ENCODE assay signal across 15 cellular contexts in genomic region chr4:142378179-142378578, GRCh38.
DNase-seq lines count a peak whose midpoint lies in the region; ATAC-seq, FAIRE-seq and TF ChIP-seq lines count a peak whose summit lies in the region.
"Had no signal": no experiment of that assay in that cellular context is flagged by ENCODE, and none has a peak within 500 bp of the region (broad histone marks: within the 10 kb centered on the region; RNA-seq: fewer than 3 reads in every experiment).

No MANE protein-coding gene starts in this region.

- no peaks in the 10 kb centered on the region for H3K27me3 ChIP-seq in CD4-positive, CD25-positive, alpha-beta regulatory T cell (ENCODE audit: control insufficient read depth, insufficient read depth, low read length)
- H3K27me3 ChIP-seq in foreskin keratinocyte: no peaks in the 10 kb centered on the region
- H3K27me3 ChIP-seq in gastrocnemius medialis: no peaks in the 10 kb centered on the region
- H3K27me3 ChIP-seq: tibial artery had no signal

- peaks cover 34% of the 10 kb centered on the region for H3K4me1 ChIP-seq in A549
- peaks cover 60% of the 10 kb centered on the region for H3K4me1 ChIP-seq in CD4-positive, CD25-positive, alpha-beta regulatory T cell (ENCODE audit: control insufficient read depth, insufficient read depth, low read length, poor library complexity, severe bottlenecking)
- peaks cover 55% of the 10 kb centered on the region for H3K4me1 ChIP-seq in foreskin keratinocyte
- peaks cover 8 to 32% of the 10 kb centered on the region in 2 donors for H3K4me1 ChIP-seq in gastrocnemius medialis

- H3K9me3 Mint-ChIP-seq in CD4-positive, CD25-positive, alpha-beta regulatory T cell: no peaks in the 10 kb centered on the region
- no peaks in the 10 kb centered on the region for H3K9me3 Mint-ChIP-seq in activated CD8-positive, alpha-beta T cell treated with anti-CD3 and anti-CD28 coated beads, Interleukin-2, amount 10 ng/mL, durations not matched to agents 7 days and 5 days (ENCODE audit: insufficient read depth)

- H3K9me3 ChIP-seq in A549: no peaks in the 10 kb centered on the region
- H3K9me3 ChIP-seq in CD4-positive, CD25-positive, alpha-beta regulatory T cell (ENCODE audit: control insufficient read depth in 2 of 2, low read length in 2 of 2): no peaks in the 10 kb centered on the region
- no peaks in the 10 kb centered on the region for H3K9me3 ChIP-seq in gastrocnemius medialis
- H3K9me3 ChIP-seq: tibial artery had no signal

- FAIRE-seq in A549 (lab: Jason Lieb, UNC): no peak
- FAIRE-seq: GM12891 had no signal

- WGBS in A549 (ENCODE audit: missing lambda C conversion rate): 95% methylated on average over 2 of the region's 2 CpGs

- no peaks in the 10 kb centered on the region for H3K27me3 Mint-ChIP-seq in CD4-positive, CD25-positive, alpha-beta regulatory T cell
- no peaks in the 10 kb centered on the region for H3K27me3 Mint-ChIP-seq in activated CD8-positive, alpha-beta T cell treated with anti-CD3 and anti-CD28 coated beads, Interleukin-2, amount 10 ng/mL, durations not matched to agents 7 days and 5 days (ENCODE audit: low read depth)

- peaks cover 48 to 80% (median 52%) of the 10 kb centered on the region in 4 donors for H3K4me1 Mint-ChIP-seq in CD4-positive, CD25-positive, alpha-beta regulatory T cell
- peaks cover 29% of the 10 kb centered on the region for H3K4me1 Mint-ChIP-seq in activated CD8-positive, alpha-beta T cell treated with anti-CD3 and anti-CD28 coated beads, Interleukin-2, amount 10 ng/mL, durations not matched to agents 7 days and 5 days (ENCODE audit: low read depth)

- H3K36me3 Mint-ChIP-seq in CD4-positive, CD25-positive, alpha-beta regulatory T cell: no peaks in the 10 kb centered on the region
- peaks cover 15% of the 10 kb centered on the region for H3K36me3 Mint-ChIP-seq in activated CD8-positive, alpha-beta T cell treated with anti-CD3 and anti-CD28 coated beads, Interleukin-2, amount 10 ng/mL, durations not matched to agents 7 days and 5 days (ENCODE audit: low read depth)

- TF ChIP-seq EP300 in A549 (IDR thresholded peaks at IDR 0.05): no peak

- TF ChIP-seq CTCF in A549 (IDR thresholded peaks at IDR 0.05) (no peak), foreskin keratinocyte (conservative IDR thresholded peaks at IDR 0.05) (no peak), gastrocnemius medialis (IDR thresholded peaks at IDR 0.05 in 4 of 5, conservative IDR thresholded peaks at IDR 0.05 in 1 of 5) (no peak)

- H3K27ac Mint-ChIP-seq in CD4-positive, CD25-positive, alpha-beta regulatory T cell: peak overlapping the region; percentile 75 to 96 (median 80)
- H3K27ac Mint-ChIP-seq in activated CD8-positive, alpha-beta T cell treated with anti-CD3 and anti-CD28 coated beads, Interleukin-2, amount 10 ng/mL, durations not matched to agents 7 days and 5 days: peak overlapping the region; percentile 60

- ATAC-seq in A549 (no peak), foreskin keratinocyte (no peak), gastrocnemius medialis (no peak)
- ATAC-seq in CD4-positive, CD25-positive, alpha-beta regulatory T cell (ENCODE audit: low read depth in 2 of 2): no peak
- peak; percentile 31 for ATAC-seq in activated CD8-positive, alpha-beta T cell treated with anti-CD3 and anti-CD28 coated beads, Interleukin-2, amount 10 ng/mL, durations not matched to agents 7 days and 5 days

- in situ Hi-C loops in gastrocnemius medialis (cut with MboI; ENCODE audit: low sequenced_read_pairs in 4 of 4): no loop called here

- H3K27ac ChIP-seq in A549 (peak overlapping the region; percentile 20 to 78; a peak in 2 of 6 replicates), foreskin keratinocyte (peak overlapping the region; percentile 55), gastrocnemius medialis (peak overlapping the region in 1 of 4 donors; percentile 14)
- H3K27ac ChIP-seq in CD4-positive, CD25-positive, alpha-beta regulatory T cell (ENCODE audit: insufficient read depth, low read length, poor library complexity, severe bottlenecking): peak overlapping the region; percentile 69

- H3K4me3 ChIP-seq in A549 (no peak overlapping the region), gastrocnemius medialis (no peak overlapping the region)
- H3K4me3 ChIP-seq in CD4-positive, CD25-positive, alpha-beta regulatory T cell (ENCODE audit: low read depth, low read length): peak overlapping the region; percentile 73
- H3K4me3 ChIP-seq: tibial artery had no signal

- peak overlapping the region; percentile 7 to 80 (median 41) for H3K4me3 Mint-ChIP-seq in CD4-positive, CD25-positive, alpha-beta regulatory T cell
- H3K4me3 Mint-ChIP-seq in activated CD8-positive, alpha-beta T cell treated with anti-CD3 and anti-CD28 coated beads, Interleukin-2, amount 10 ng/mL, durations not matched to agents 7 days and 5 days: no peak overlapping the region

- POLR2A ChIA-PET in A549 (lab: Yijun Ruan, JAX): no interaction called here
- POLR2A ChIA-PET in activated CD8-positive, alpha-beta T cell treated with anti-CD3 and anti-CD28 coated beads, Interleukin-2, amount 10 ng/mL, durations not matched to agents 7 days and 5 days (lab: Charles Lee): interaction anchor here (2.1 kb wide), 1 partner anchor 28 kb away, joined by 6 read pairs; no protein-coding TSS in a partner anchor

- no peak for TF ChIP-seq RAD21 in A549 (conservative IDR thresholded peaks at IDR 0.05 in 1 of 2, IDR thresholded peaks at IDR 0.05 in 1 of 2)

- TF ChIP-seq POLR2A in A549 (IDR thresholded peaks at IDR 0.05; ENCODE audit: low read length) (no peak), gastrocnemius medialis (IDR thresholded peaks at IDR 0.05) (no peak)

- DNase-seq in A549 (ENCODE audit: low read depth in 1 of 2, low spot score in 1 of 2): no peak
- no peak for DNase-seq in CD4-positive, CD25-positive, alpha-beta regulatory T cell
- no peak for DNase-seq in activated CD8-positive, alpha-beta T cell treated with anti-CD3 and anti-CD28 coated beads, Interleukin-2, amount 10 ng/mL, durations not matched to agents 7 days and 5 days
- DNase-seq in foreskin keratinocyte: no peak
- no peak for DNase-seq in NCI-H1694 (lab: John Stamatoyannopoulos, UW)
- DNase-seq in COLO829 (ENCODE audit: low spot score): no peak
- DNase-seq in gastrocnemius medialis: no peak
- DNase-seq: C1 segment of cervical spinal cord, cerebellar nuclear complex, EL, Kasumi-1, NCI-H1417 treated with DMSO at 0.1 percent for 48 hours, NCI-H446 treated with DMSO at 0.1 percent for 48 hours, tibial artery had no signal

- no peak overlapping the region for H3K4me2 ChIP-seq in A549

- H3K36me3 ChIP-seq in CD4-positive, CD25-positive, alpha-beta regulatory T cell (ENCODE audit: control insufficient read depth, insufficient read depth, low read length): peaks cover 4% of the 10 kb centered on the region
- no peaks in the 10 kb centered on the region for H3K36me3 ChIP-seq in gastrocnemius medialis
- H3K36me3 ChIP-seq: tibial artery had no signal

- CTCF ChIA-PET in A549 (lab: Yijun Ruan, JAX): no interaction called here
- CTCF ChIA-PET in activated CD8-positive, alpha-beta T cell treated with anti-CD3 and anti-CD28 coated beads, Interleukin-2, amount 10 ng/mL, durations not matched to agents 7 days and 5 days (lab: Charles Lee): interaction anchor here (0.9 to 3.5 kb wide), 12 partner anchors 10 to 36 kb away, joined by 3 to 18 read pairs (median 7); no protein-coding TSS in a partner anchor

- intact Hi-C loops in gastrocnemius medialis (cut with DNase I; ENCODE audit: low total_unique reads): loop anchor here (5.0 kb wide), 1 partner anchor 34 kb away; no protein-coding TSS in a partner anchor

TF ChIP-seq in A549, 52 proteins besides CTCF, POLR2A, EP300 and RAD21:
- TF ChIP-seq MYC (IDR thresholded peaks at IDR 0.05; ENCODE audit: borderline replicate concordance, low read length) (no peak), CBX8 (IDR thresholded peaks at IDR 0.05) (no peak), ZSCAN20 (CRISPR knock-in tag; IDR thresholded peaks at IDR 0.05) (no peak), EHMT2 (IDR thresholded peaks at IDR 0.05; ENCODE audit: low read depth) (no peak), SMC3 (IDR thresholded peaks at IDR 0.05) (no peak), RCOR1 (IDR thresholded peaks at IDR 0.05; ENCODE audit: low read depth, low read length) (no peak), TP53 (CRISPR knock-in tag; IDR thresholded peaks at IDR 0.05) (no peak), NFE2L2 (conservative IDR thresholded peaks at IDR 0.05; ENCODE audit: low read length) (no peak), ZFP36 (IDR thresholded peaks at IDR 0.05; ENCODE audit: borderline replicate concordance, partially characterized antibody) (no peak)
- TF ChIP-seq, protein P1, sequence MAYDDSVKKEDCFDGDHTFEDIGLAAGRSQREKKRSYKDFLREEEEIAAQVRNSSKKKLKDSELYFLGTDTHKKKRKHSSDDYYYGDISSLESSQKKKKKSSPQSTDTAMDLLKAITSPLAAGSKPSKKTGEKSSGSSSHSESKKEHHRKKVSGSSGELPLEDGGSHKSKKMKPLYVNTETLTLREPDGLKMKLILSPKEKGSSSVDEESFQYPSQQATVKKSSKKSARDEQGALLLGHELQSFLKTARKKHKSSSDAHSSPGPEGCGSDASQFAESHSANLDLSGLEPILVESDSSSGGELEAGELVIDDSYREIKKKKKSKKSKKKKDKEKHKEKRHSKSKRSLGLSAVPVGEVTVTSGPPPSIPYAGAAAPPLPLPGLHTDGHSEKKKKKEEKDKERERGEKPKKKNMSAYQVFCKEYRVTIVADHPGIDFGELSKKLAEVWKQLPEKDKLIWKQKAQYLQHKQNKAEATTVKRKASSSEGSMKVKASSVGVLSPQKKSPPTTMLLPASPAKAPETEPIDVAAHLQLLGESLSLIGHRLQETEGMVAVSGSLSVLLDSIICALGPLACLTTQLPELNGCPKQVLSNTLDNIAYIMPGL (CRISPR knock-in tag; IDR thresholded peaks at IDR 0.05; ENCODE audit: borderline replicate concordance): no peak
